Comparison of ENCODE assay signal across 2 cellular contexts in the genomic region with DNA sequence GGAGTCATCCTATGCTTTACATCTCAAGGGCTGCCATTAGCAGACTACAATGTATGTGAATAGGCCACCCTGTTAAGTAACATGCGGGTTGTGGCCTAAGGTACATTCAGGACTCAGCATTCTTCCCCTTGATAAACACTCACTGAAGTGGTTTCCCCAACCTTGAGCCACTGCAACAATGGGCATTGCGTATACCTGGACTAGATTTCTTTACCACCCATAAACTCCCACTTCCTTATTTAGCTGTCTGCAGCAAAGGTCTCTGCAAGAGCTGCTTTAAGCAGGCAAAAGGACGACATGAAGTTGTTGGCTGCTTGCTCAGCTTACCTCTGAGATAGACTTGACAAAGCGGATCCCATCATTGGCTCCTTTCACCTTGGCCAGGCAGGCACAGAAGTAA.
TF ChIP-seq lines count a peak whose summit lies in the region.

No MANE protein-coding gene starts in this region.

TF ChIP-seq in GM23338, 12 proteins besides CTCF, POLR2A, EP300 and RAD21 (continues in another document):
- TF ChIP-seq NANOG (IDR thresholded peaks at IDR 0.05; ENCODE audit: borderline replicate concordance) (no peak), STAT1 (IDR thresholded peaks at IDR 0.05; ENCODE audit: unreplicated experiment) (no peak), POLR2AphosphoS5 (IDR thresholded peaks at IDR 0.05; ENCODE audit: low read depth) (no peak), ZNF114 (CRISPR knock-in tag; IDR thresholded peaks at IDR 0.05) (no peak), ZNF331 (CRISPR knock-in tag; IDR thresholded peaks at IDR 0.05; ENCODE audit: low read depth) (no peak), EZH2 (IDR thresholded peaks at IDR 0.05; ENCODE audit: low read depth, unreplicated experiment) (no peak), EZH2phosphoT487 (IDR thresholded peaks at IDR 0.05; ENCODE audit: unreplicated experiment) (no peak)
- TF ChIP-seq, protein P1, sequence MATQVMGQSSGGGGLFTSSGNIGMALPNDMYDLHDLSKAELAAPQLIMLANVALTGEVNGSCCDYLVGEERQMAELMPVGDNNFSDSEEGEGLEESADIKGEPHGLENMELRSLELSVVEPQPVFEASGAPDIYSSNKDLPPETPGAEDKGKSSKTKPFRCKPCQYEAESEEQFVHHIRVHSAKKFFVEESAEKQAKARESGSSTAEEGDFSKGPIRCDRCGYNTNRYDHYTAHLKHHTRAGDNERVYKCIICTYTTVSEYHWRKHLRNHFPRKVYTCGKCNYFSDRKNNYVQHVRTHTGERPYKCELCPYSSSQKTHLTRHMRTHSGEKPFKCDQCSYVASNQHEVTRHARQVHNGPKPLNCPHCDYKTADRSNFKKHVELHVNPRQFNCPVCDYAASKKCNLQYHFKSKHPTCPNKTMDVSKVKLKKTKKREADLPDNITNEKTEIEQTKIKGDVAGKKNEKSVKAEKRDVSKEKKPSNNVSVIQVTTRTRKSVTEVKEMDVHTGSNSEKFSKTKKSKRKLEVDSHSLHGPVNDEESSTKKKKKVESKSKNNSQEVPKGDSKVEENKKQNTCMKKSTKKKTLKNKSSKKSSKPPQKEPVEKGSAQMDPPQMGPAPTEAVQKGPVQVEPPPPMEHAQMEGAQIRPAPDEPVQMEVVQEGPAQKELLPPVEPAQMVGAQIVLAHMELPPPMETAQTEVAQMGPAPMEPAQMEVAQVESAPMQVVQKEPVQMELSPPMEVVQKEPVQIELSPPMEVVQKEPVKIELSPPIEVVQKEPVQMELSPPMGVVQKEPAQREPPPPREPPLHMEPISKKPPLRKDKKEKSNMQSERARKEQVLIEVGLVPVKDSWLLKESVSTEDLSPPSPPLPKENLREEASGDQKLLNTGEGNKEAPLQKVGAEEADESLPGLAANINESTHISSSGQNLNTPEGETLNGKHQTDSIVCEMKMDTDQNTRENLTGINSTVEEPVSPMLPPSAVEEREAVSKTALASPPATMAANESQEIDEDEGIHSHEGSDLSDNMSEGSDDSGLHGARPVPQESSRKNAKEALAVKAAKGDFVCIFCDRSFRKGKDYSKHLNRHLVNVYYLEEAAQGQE (IDR thresholded peaks at IDR 0.05; ENCODE audit: unreplicated experiment), result no peak
- TF ChIP-seq, protein P2, sequence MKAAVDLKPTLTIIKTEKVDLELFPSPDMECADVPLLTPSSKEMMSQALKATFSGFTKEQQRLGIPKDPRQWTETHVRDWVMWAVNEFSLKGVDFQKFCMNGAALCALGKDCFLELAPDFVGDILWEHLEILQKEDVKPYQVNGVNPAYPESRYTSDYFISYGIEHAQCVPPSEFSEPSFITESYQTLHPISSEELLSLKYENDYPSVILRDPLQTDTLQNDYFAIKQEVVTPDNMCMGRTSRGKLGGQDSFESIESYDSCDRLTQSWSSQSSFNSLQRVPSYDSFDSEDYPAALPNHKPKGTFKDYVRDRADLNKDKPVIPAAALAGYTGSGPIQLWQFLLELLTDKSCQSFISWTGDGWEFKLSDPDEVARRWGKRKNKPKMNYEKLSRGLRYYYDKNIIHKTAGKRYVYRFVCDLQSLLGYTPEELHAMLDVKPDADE (IDR thresholded peaks at IDR 0.05), result no peak
- TF ChIP-seq, protein P3, sequence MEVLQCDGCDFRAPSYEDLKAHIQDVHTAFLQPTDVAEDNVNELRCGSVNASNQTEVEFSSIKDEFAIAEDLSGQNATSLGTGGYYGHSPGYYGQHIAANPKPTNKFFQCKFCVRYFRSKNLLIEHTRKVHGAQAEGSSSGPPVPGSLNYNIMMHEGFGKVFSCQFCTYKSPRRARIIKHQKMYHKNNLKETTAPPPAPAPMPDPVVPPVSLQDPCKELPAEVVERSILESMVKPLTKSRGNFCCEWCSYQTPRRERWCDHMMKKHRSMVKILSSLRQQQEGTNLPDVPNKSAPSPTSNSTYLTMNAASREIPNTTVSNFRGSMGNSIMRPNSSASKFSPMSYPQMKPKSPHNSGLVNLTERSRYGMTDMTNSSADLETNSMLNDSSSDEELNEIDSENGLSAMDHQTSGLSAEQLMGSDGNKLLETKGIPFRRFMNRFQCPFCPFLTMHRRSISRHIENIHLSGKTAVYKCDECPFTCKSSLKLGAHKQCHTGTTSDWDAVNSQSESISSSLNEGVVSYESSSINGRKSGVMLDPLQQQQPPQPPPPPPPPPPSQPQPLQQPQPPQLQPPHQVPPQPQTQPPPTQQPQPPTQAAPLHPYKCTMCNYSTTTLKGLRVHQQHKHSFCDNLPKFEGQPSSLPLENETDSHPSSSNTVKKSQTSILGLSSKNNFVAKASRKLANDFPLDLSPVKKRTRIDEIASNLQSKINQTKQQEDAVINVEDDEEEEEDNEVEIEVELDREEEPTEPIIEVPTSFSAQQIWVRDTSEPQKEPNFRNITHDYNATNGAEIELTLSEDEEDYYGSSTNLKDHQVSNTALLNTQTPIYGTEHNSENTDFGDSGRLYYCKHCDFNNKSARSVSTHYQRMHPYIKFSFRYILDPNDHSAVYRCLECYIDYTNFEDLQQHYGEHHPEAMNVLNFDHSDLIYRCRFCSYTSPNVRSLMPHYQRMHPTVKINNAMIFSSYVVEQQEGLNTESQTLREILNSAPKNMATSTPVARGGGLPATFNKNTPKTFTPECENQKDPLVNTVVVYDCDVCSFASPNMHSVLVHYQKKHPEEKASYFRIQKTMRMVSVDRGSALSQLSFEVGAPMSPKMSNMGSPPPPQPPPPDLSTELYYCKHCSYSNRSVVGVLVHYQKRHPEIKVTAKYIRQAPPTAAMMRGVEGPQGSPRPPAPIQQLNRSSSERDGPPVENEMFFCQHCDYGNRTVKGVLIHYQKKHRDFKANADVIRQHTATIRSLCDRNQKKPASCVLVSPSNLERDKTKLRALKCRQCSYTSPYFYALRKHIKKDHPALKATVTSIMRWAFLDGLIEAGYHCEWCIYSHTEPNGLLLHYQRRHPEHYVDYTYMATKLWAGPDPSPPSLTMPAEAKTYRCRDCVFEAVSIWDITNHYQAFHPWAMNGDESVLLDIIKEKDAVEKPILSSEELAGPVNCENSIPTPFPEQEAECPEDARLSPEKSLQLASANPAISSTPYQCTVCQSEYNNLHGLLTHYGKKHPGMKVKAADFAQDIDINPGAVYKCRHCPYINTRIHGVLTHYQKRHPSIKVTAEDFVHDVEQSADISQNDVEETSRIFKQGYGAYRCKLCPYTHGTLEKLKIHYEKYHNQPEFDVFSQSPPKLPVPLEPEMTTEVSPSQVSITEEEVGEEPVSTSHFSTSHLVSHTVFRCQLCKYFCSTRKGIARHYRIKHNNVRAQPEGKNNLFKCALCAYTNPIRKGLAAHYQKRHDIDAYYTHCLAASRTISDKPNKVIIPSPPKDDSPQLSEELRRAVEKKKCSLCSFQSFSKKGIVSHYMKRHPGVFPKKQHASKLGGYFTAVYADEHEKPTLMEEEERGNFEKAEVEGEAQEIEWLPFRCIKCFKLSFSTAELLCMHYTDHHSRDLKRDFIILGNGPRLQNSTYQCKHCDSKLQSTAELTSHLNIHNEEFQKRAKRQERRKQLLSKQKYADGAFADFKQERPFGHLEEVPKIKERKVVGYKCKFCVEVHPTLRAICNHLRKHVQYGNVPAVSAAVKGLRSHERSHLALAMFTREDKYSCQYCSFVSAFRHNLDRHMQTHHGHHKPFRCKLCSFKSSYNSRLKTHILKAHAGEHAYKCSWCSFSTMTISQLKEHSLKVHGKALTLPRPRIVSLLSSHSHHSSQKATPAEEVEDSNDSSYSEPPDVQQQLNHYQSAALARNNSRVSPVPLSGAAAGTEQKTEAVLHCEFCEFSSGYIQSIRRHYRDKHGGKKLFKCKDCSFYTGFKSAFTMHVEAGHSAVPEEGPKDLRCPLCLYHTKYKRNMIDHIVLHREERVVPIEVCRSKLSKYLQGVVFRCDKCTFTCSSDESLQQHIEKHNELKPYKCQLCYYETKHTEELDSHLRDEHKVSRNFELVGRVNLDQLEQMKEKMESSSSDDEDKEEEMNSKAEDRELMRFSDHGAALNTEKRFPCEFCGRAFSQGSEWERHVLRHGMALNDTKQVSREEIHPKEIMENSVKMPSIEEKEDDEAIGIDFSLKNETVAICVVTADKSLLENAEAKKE (CRISPR knock-in tag; IDR thresholded peaks at IDR 0.05), result no peak

TF ChIP-seq in WTC11, 78 proteins besides CTCF, POLR2A, EP300 and RAD21:
- TF ChIP-seq, protein P4, sequence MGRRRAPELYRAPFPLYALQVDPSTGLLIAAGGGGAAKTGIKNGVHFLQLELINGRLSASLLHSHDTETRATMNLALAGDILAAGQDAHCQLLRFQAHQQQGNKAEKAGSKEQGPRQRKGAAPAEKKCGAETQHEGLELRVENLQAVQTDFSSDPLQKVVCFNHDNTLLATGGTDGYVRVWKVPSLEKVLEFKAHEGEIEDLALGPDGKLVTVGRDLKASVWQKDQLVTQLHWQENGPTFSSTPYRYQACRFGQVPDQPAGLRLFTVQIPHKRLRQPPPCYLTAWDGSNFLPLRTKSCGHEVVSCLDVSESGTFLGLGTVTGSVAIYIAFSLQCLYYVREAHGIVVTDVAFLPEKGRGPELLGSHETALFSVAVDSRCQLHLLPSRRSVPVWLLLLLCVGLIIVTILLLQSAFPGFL (CRISPR knock-in tag; IDR thresholded peaks at IDR 0.05; ENCODE audit: borderline replicate concordance), result no peak
- TF ChIP-seq SOX15 (CRISPR knock-in tag; IDR thresholded peaks at IDR 0.05) (no peak), TCF7 (CRISPR knock-in tag; IDR thresholded peaks at IDR 0.05; ENCODE audit: low read depth) (no peak), JAZF1 (CRISPR knock-in tag; IDR thresholded peaks at IDR 0.05) (no peak), NFATC4 (CRISPR knock-in tag; IDR thresholded peaks at IDR 0.05) (no peak)
- TF ChIP-seq, protein P5, sequence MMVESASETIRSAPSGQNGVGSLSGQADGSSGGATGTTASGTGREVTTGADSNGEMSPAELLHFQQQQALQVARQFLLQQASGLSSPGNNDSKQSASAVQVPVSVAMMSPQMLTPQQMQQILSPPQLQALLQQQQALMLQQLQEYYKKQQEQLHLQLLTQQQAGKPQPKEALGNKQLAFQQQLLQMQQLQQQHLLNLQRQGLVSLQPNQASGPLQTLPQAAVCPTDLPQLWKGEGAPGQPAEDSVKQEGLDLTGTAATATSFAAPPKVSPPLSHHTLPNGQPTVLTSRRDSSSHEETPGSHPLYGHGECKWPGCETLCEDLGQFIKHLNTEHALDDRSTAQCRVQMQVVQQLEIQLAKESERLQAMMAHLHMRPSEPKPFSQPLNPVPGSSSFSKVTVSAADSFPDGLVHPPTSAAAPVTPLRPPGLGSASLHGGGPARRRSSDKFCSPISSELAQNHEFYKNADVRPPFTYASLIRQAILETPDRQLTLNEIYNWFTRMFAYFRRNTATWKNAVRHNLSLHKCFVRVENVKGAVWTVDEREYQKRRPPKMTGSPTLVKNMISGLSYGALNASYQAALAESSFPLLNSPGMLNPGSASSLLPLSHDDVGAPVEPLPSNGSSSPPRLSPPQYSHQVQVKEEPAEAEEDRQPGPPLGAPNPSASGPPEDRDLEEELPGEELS (CRISPR knock-in tag; IDR thresholded peaks at IDR 0.05), result no peak
- TF ChIP-seq, protein P6, sequence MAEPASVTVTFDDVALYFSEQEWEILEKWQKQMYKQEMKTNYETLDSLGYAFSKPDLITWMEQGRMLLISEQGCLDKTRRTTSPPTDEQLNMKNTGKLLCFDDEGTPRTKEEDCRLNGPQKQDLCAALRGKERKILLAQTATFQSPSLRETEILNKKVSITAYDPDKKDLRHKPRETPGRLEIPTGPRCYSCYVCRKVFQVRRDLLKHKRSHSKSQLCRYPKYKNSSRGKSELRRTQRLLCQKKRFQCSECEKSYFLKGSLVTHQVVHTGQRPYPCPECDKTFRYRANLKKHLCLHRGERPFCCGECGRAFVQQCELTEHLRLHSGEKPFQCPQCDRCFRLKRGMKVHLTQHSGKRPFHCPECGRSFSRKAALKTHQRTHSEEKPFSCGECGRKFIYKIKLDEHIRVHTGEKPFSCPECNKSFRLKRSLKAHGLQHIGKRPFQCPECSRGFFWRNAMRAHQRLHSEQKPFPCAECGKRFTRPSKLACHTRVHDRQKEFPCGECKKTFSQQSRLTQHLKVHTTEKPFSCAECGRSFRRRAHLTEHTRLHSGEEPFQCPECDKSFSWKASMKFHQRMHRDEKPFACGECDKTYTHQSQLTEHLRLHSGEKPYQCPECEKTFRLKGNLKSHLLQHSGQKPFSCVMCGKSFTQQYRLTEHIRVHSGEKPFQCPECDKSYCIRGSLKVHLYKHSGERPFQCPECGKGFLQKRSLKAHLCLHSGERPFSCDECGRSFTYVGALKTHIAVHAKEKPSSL (CRISPR knock-in tag; conservative IDR thresholded peaks at IDR 0.05), result no peak
- TF ChIP-seq, protein P7, sequence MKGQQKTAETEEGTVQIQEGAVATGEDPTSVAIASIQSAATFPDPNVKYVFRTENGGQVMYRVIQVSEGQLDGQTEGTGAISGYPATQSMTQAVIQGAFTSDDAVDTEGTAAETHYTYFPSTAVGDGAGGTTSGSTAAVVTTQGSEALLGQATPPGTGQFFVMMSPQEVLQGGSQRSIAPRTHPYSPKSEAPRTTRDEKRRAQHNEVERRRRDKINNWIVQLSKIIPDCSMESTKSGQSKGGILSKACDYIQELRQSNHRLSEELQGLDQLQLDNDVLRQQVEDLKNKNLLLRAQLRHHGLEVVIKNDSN (CRISPR knock-in tag; IDR thresholded peaks at IDR 0.05), result no peak
- TF ChIP-seq, protein P8, sequence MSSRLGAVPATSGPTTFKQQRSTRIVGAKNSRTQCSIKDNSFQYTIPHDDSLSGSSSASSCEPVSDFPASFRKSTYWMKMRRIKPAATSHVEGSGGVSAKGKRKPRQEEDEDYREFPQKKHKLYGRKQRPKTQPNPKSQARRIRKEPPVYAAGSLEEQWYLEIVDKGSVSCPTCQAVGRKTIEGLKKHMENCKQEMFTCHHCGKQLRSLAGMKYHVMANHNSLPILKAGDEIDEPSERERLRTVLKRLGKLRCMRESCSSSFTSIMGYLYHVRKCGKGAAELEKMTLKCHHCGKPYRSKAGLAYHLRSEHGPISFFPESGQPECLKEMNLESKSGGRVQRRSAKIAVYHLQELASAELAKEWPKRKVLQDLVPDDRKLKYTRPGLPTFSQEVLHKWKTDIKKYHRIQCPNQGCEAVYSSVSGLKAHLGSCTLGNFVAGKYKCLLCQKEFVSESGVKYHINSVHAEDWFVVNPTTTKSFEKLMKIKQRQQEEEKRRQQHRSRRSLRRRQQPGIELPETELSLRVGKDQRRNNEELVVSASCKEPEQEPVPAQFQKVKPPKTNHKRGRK (CRISPR knock-in tag; IDR thresholded peaks at IDR 0.05; ENCODE audit: borderline replicate concordance), result no peak
- TF ChIP-seq, protein P9, sequence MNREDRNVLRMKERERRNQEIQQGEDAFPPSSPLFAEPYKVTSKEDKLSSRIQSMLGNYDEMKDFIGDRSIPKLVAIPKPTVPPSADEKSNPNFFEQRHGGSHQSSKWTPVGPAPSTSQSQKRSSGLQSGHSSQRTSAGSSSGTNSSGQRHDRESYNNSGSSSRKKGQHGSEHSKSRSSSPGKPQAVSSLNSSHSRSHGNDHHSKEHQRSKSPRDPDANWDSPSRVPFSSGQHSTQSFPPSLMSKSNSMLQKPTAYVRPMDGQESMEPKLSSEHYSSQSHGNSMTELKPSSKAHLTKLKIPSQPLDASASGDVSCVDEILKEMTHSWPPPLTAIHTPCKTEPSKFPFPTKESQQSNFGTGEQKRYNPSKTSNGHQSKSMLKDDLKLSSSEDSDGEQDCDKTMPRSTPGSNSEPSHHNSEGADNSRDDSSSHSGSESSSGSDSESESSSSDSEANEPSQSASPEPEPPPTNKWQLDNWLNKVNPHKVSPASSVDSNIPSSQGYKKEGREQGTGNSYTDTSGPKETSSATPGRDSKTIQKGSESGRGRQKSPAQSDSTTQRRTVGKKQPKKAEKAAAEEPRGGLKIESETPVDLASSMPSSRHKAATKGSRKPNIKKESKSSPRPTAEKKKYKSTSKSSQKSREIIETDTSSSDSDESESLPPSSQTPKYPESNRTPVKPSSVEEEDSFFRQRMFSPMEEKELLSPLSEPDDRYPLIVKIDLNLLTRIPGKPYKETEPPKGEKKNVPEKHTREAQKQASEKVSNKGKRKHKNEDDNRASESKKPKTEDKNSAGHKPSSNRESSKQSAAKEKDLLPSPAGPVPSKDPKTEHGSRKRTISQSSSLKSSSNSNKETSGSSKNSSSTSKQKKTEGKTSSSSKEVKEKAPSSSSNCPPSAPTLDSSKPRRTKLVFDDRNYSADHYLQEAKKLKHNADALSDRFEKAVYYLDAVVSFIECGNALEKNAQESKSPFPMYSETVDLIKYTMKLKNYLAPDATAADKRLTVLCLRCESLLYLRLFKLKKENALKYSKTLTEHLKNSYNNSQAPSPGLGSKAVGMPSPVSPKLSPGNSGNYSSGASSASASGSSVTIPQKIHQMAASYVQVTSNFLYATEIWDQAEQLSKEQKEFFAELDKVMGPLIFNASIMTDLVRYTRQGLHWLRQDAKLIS (CRISPR knock-in tag; IDR thresholded peaks at IDR 0.05; ENCODE audit: borderline replicate concordance), result no peak
TF ChIP-seq in WTC11: peak in this region for 0.
